In genomic region chr19:21673476-21673875, GRCh38 we compare ENCODE assay signal across 8 cellular contexts.
DNase-seq lines count a peak whose midpoint lies in the region; ATAC-seq, FAIRE-seq and TF ChIP-seq lines count a peak whose summit lies in the region.
"Not testable (repeated sequence)": the region's sequence is repeated elsewhere in the genome, so short reads cannot be mapped to it uniquely, and the experiment has no call there.

No MANE protein-coding gene starts in this region.

- not testable (repeated sequence) for H3K9ac ChIP-seq in rectal smooth muscle tissue (ENCODE audit: low read length)

- not testable (repeated sequence) for TF ChIP-seq POLR2A in uterus (IDR thresholded peaks at IDR 0.05)

- not testable (repeated sequence) for TF ChIP-seq CTCF in uterus (IDR thresholded peaks at IDR 0.05)

- H3K4me3 ChIP-seq in rectal smooth muscle tissue (ENCODE audit: low read length); uterus: not testable (repeated sequence)

- FAIRE-seq in endometrium (lab: Jason Lieb, UNC) = peak; percentile 92

- intact Hi-C loops in Right ventricle myocardium superior (cut with DNase I); uterus (cut with DNase I; ENCODE audit: low total_unique reads): not testable (repeated sequence)

- H3K27ac ChIP-seq in rectal smooth muscle tissue (ENCODE audit: low read depth, low read length) = peak overlapping the region; percentile 71
- not testable (repeated sequence) for H3K27ac ChIP-seq in uterus

- in situ Hi-C loops in G401 (cut with HindIII; ENCODE audit: low sequenced_read_pairs) = not testable (repeated sequence)

- peak; percentile 72 for ATAC-seq in Right ventricle myocardium superior (ENCODE audit: poor library complexity)

- H3K27me3 ChIP-seq in rectal smooth muscle tissue (ENCODE audit: control insufficient read depth, insufficient read depth, low read length); uterus: not testable (repeated sequence)

- not testable (repeated sequence) for H3K9me3 ChIP-seq in uterus

- H3K36me3 ChIP-seq in rectal smooth muscle tissue (ENCODE audit: control insufficient read depth, insufficient read depth, low read length); uterus: not testable (repeated sequence)

- H3K4me1 ChIP-seq in rectal smooth muscle tissue (ENCODE audit: control insufficient read depth, insufficient read depth, low read length); uterus: not testable (repeated sequence)

- DNase-seq in G401 (ENCODE audit: low spot score) (peak; percentile 44), astrocyte of the hippocampus (ENCODE audit: low read depth, low spot score) (peak; percentile 43), inferior parietal cortex (ENCODE audit: extremely low spot score) (peak; percentile 20), mucosa of gallbladder (ENCODE audit: low spot score) (peak; percentile 20), uterus (peak; percentile 55 to 76)
- not testable (repeated sequence) for DNase-seq in Right ventricle myocardium superior
